ENCODE assay signal across 22 cellular contexts in genomic region chr13:83211301-83211700, GRCh38.
"Had no signal": no experiment of that assay in that cellular context is flagged by ENCODE, and none has a peak within 500 bp of the region (broad histone marks: within the 10 kb centered on the region; RNA-seq: fewer than 3 reads in every experiment).

No MANE protein-coding gene starts in this region.

- H3K4me1 ChIP-seq: suprapubic skin had no signal

- H3K36me3 ChIP-seq: suprapubic skin had no signal

- ATAC-seq: activated CD4-positive, alpha-beta T cell treated with anti-CD3 and anti-CD28 coated beads for 36 hours; activated CD8-positive, alpha-beta memory T cell treated with anti-CD3 and anti-CD28 coated beads, Interleukin-2, amount 10 ng/mL, durations not matched to agents 7 days and 5 days; left ventricle myocardium superior; mucosa of descending colon; naive thymus-derived CD8-positive, alpha-beta T cell; T-helper 17 cell had no signal

- H3K27ac ChIP-seq: skin epidermis, suprapubic skin had no signal

- H3K4me3 ChIP-seq: mucosa of descending colon, skin epidermis, suprapubic skin had no signal

- DNase-seq: activated CD4-positive, alpha-beta memory T cell treated with anti-CD3 and anti-CD28 coated beads for 36 hours; activated CD4-positive, alpha-beta T cell treated with anti-CD3 and anti-CD28 coated beads for 36 hours; activated CD8-positive, alpha-beta memory T cell treated with anti-CD3 and anti-CD28 coated beads, Interleukin-2, amount 10 ng/mL, durations not matched to agents 7 days and 5 days; activated naive CD4-positive, alpha-beta T cell treated with anti-CD3 and anti-CD28 coated beads, Interleukin-2, amount 10 ng/mL, durations not matched to agents 7 days and 5 days; activated T-cell treated with anti-CD3 and anti-CD28 coated beads, Interleukin-2, amount 50 U/mL, for 1 hour; effector memory CD4-positive, alpha-beta T cell; hippocampal formation; left ventricle myocardium superior; mucosa of descending colon; naive thymus-derived CD8-positive, alpha-beta T cell; posterior cingulate gyrus; stimulated activated CD4-positive, alpha-beta T cell treated with anti-CD3 and anti-CD28 coated beads, Interleukin-15, amount 100 ng/mL, for 24 hours; stimulated activated CD4-positive, alpha-beta T cell treated with anti-CD3 and anti-CD28 coated beads, Interleukin-4, amount 100 ng/mL, for 4 hours; T-helper 17 cell; trophoblast cell had no signal

- H3K36me3 Mint-ChIP-seq: activated CD4-positive, alpha-beta memory T cell treated with anti-CD3 and anti-CD28 coated beads for 36 hours; activated CD8-positive, alpha-beta memory T cell treated with anti-CD3 and anti-CD28 coated beads, Interleukin-2, amount 10 ng/mL, durations not matched to agents 7 days and 5 days; activated naive CD4-positive, alpha-beta T cell treated with anti-CD3 and anti-CD28 coated beads, Interleukin-2, amount 10 ng/mL, durations not matched to agents 7 days and 5 days; brain; memory B cell had no signal

- H3K4me1 Mint-ChIP-seq: activated CD4-positive, alpha-beta T cell treated with anti-CD3 and anti-CD28 coated beads for 36 hours; activated CD8-positive, alpha-beta memory T cell treated with anti-CD3 and anti-CD28 coated beads, Interleukin-2, amount 10 ng/mL, durations not matched to agents 7 days and 5 days; activated naive CD4-positive, alpha-beta T cell treated with anti-CD3 and anti-CD28 coated beads, Interleukin-2, amount 10 ng/mL, durations not matched to agents 7 days and 5 days; brain; central memory CD8-positive, alpha-beta T cell; memory B cell; naive thymus-derived CD8-positive, alpha-beta T cell; T-helper 17 cell had no signal

- H3K4me3 Mint-ChIP-seq: activated CD4-positive, alpha-beta memory T cell treated with anti-CD3 and anti-CD28 coated beads for 36 hours; activated CD4-positive, alpha-beta T cell treated with anti-CD3 and anti-CD28 coated beads for 36 hours; activated CD8-positive, alpha-beta memory T cell treated with anti-CD3 and anti-CD28 coated beads, Interleukin-2, amount 10 ng/mL, durations not matched to agents 7 days and 5 days; activated naive CD4-positive, alpha-beta T cell treated with anti-CD3 and anti-CD28 coated beads, Interleukin-2, amount 10 ng/mL, durations not matched to agents 7 days and 5 days; brain; central memory CD8-positive, alpha-beta T cell; dendritic cell treated with granulocyte-macrophage colony-stimulating factor and Interleukin-4, amounts not matched to agents 40 ng/mL and 50 ng/mL, for 4 days; memory B cell; naive thymus-derived CD8-positive, alpha-beta T cell; stimulated activated naive CD8-positive, alpha-beta T cell treated with anti-CD3 and anti-CD28 coated beads, Interleukin-15, Interleukin-2, amounts not matched to agents 100 ng/mL and 50 ng/mL, for 24 hours; T-helper 17 cell had no signal

- H3K27me3 ChIP-seq: suprapubic skin had no signal

- H3K9me3 Mint-ChIP-seq: activated naive CD4-positive, alpha-beta T cell treated with anti-CD3 and anti-CD28 coated beads, Interleukin-2, amount 10 ng/mL, durations not matched to agents 7 days and 5 days had no signal

- H3K27ac Mint-ChIP-seq: activated CD4-positive, alpha-beta memory T cell treated with anti-CD3 and anti-CD28 coated beads for 36 hours; activated CD4-positive, alpha-beta T cell treated with anti-CD3 and anti-CD28 coated beads for 36 hours; activated CD8-positive, alpha-beta memory T cell treated with anti-CD3 and anti-CD28 coated beads, Interleukin-2, amount 10 ng/mL, durations not matched to agents 7 days and 5 days; activated naive CD4-positive, alpha-beta T cell treated with anti-CD3 and anti-CD28 coated beads, Interleukin-2, amount 10 ng/mL, durations not matched to agents 7 days and 5 days; brain; dendritic cell treated with granulocyte-macrophage colony-stimulating factor and Interleukin-4, amounts not matched to agents 40 ng/mL and 50 ng/mL, for 4 days; memory B cell; naive thymus-derived CD8-positive, alpha-beta T cell; stimulated activated naive CD8-positive, alpha-beta T cell treated with anti-CD3 and anti-CD28 coated beads, Interleukin-15, Interleukin-2, amounts not matched to agents 100 ng/mL and 50 ng/mL, for 24 hours; T-helper 17 cell had no signal
